ENCODE assay signal across 8 cellular contexts in the genomic region with DNA sequence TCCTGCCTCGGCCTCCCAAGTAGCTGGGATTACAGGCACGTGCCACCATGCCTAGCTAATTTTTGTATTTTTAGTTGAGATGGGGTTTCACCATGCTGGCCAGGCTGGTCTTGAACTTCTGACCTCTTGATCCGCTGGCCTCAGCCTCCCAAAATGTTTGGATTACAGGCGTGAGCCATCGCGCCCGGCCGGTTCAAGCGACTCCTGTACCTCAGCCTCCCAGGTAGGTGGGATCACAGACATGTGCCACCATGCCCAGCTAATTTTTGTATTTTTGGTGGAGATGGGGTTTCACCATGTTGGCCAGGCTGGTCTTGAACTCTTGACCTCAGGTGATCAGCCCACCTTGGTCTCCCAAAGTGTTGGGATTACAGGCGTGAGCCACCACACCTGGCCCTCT. TPM values are rescaled to one million over a fixed set of nuclear protein-coding genes. Genes with fewer than 3 reads are reported as not detected.
A peak's percentile ranks its signal among the peaks of the same experiment; 100 is the strongest.
DNase-seq lines count a peak whose midpoint lies in the region; ATAC-seq, FAIRE-seq and TF ChIP-seq lines count a peak whose summit lies in the region.
"Not testable (repeated sequence)": the region's sequence is repeated elsewhere in the genome, so short reads cannot be mapped to it uniquely, and the experiment has no call there.

No MANE protein-coding gene starts in this region.

- not testable (repeated sequence) for TF ChIP-seq EP300 in A549 (IDR thresholded peaks at IDR 0.05); SK-N-SH (IDR thresholded peaks at IDR 0.05; ENCODE audit: borderline replicate concordance in 1 of 2, low read depth in 1 of 2, low read length in 1 of 2); suprapubic skin (IDR thresholded peaks at IDR 0.05)

- not testable (repeated sequence) for H3K4me1 Mint-ChIP-seq in activated naive CD8-positive, alpha-beta T cell (ENCODE audit: low read depth)
- H3K4me1 Mint-ChIP-seq in dendritic cell treated with granulocyte-macrophage colony-stimulating factor and Interleukin-4, amounts not matched to agents 40 ng/mL and 50 ng/mL, for 4 days (ENCODE audit: low read depth) = peaks cover 31% of the 10 kb centered on the region
- peaks cover 0 to 21% of the 10 kb centered on the region in 2 donors for H3K4me1 Mint-ChIP-seq in immature natural killer cell

- H3K36me3 Mint-ChIP-seq in activated naive CD8-positive, alpha-beta T cell; immature natural killer cell: not testable (repeated sequence)
- peaks cover 49% of the 10 kb centered on the region for H3K36me3 Mint-ChIP-seq in dendritic cell treated with granulocyte-macrophage colony-stimulating factor and Interleukin-4, amounts not matched to agents 40 ng/mL and 50 ng/mL, for 4 days (ENCODE audit: low read depth)

- H3K4me3 Mint-ChIP-seq in activated naive CD8-positive, alpha-beta T cell = peak overlapping the region; percentile 13
- H3K4me3 Mint-ChIP-seq in dendritic cell treated with granulocyte-macrophage colony-stimulating factor and Interleukin-4, amounts not matched to agents 40 ng/mL and 50 ng/mL, for 4 days = peak overlapping the region; percentile 32
- H3K4me3 Mint-ChIP-seq in immature natural killer cell = peak overlapping the region; percentile 33 to 90 (median 42)

- not testable (repeated sequence) for H3K27ac ChIP-seq in A549; SK-N-SH (ENCODE audit: low read depth in 2 of 2, low read length in 1 of 2); psoas muscle; suprapubic skin

- H3K4me2 ChIP-seq in A549 (peak overlapping the region; percentile 93; the same call in 2 of the 3 replicates), SK-N-SH (peak overlapping the region; percentile 91)

- TF ChIP-seq CTCF in A549 (IDR thresholded peaks at IDR 0.05); HFF-Myc (IDR thresholded peaks at IDR 0.05; ENCODE audit: low read depth, low read length, missing control alignments); SK-N-SH (IDR thresholded peaks at IDR 0.05); psoas muscle (IDR thresholded peaks at IDR 0.05); suprapubic skin (IDR thresholded peaks at IDR 0.05): not testable (repeated sequence)

- POLR2A ChIA-PET in A549 (lab: Yijun Ruan, JAX) = not testable (repeated sequence)
- POLR2A ChIA-PET in SK-N-SH (lab: Yijun Ruan, JAX) = interaction anchor here (2.4 kb wide), 1 partner anchor 27 kb away, joined by 17 read pairs; no protein-coding TSS in a partner anchor

- CTCF ChIA-PET in A549 (lab: Yijun Ruan, JAX) = not testable (repeated sequence)
- CTCF ChIA-PET in SK-N-SH (lab: Yijun Ruan, JAX) = interaction anchor here (0.9 to 1.5 kb wide), 2 partner anchors 26 to 31 kb away, joined by 3 to 5 read pairs; no protein-coding TSS in a partner anchor

- not testable (repeated sequence) for H4K20me1 ChIP-seq in SK-N-SH (ENCODE audit: insufficient read depth)

- H3K9me3 Mint-ChIP-seq in activated naive CD8-positive, alpha-beta T cell (ENCODE audit: low read depth); dendritic cell treated with granulocyte-macrophage colony-stimulating factor and Interleukin-4, amounts not matched to agents 40 ng/mL and 50 ng/mL, for 4 days; immature natural killer cell: not testable (repeated sequence)

- ATAC-seq in A549, psoas muscle: not testable (repeated sequence)

- not testable (repeated sequence) for H3K9ac ChIP-seq in SK-N-SH

- not testable (repeated sequence) for H3K9me3 ChIP-seq in A549, SK-N-SH, psoas muscle, suprapubic skin

- H2AFZ ChIP-seq in SK-N-SH (ENCODE audit: low read depth) = not testable (repeated sequence)

- not testable (repeated sequence) for H3K9me2 ChIP-seq in SK-N-SH

- not testable (repeated sequence) for FAIRE-seq in A549 (lab: Jason Lieb, UNC)

- TF ChIP-seq POLR2A in A549 (IDR thresholded peaks at IDR 0.05; ENCODE audit: low read length); suprapubic skin (IDR thresholded peaks at IDR 0.05): not testable (repeated sequence)

- H3K4me3 ChIP-seq in A549 = not testable (repeated sequence)
- H3K4me3 ChIP-seq in HFF-Myc (replicated peaks; ENCODE audit: low read depth, low read length) (peak overlapping the region; percentile 82), SK-N-SH (ENCODE audit: low read depth in 2 of 2, low read length in 1 of 2) (0 out of 4 replicates have a peak overlapping the region, but pooled peaks of 1 of the 2 experiments have one; percentile 9), psoas muscle (peak overlapping the region; percentile 81), suprapubic skin (peak overlapping the region; percentile 71)

- intact Hi-C loops in dendritic cell treated with granulocyte-macrophage colony-stimulating factor and Interleukin-4, amounts not matched to agents 40 ng/mL and 50 ng/mL, for 4 days (cut with micrococcal nuclease); psoas muscle (cut with DNase I): not testable (repeated sequence)

- H3K36me3 ChIP-seq in SK-N-SH (replicated peaks in 1 of 2; ENCODE audit: control insufficient read depth in 1 of 2, insufficient read depth in 2 of 2, low read length in 1 of 2); psoas muscle (ENCODE audit: insufficient read depth in 1 of 2, low read depth in 1 of 2); suprapubic skin: not testable (repeated sequence)

- DNase-seq in A549 (ENCODE audit: low read depth in 1 of 2, low spot score in 1 of 2); HFF-Myc (ENCODE audit: extremely low read depth, low read depth); SK-N-SH; immature natural killer cell; psoas muscle; suprapubic skin (ENCODE audit: low spot score in 2 of 2): not testable (repeated sequence)

- peaks cover 15% of the 10 kb centered on the region; the same call in 2 of the 3 replicates for H3K4me1 ChIP-seq in A549
- H3K4me1 ChIP-seq in SK-N-SH (ENCODE audit: control insufficient read depth in 1 of 2, insufficient read depth in 2 of 2, low read depth in 1 of 2, low read length in 1 of 2) = peaks cover 19 to 51% of the 10 kb centered on the region in 2 experiments; a peak in 3 of 4 replicates
- H3K4me1 ChIP-seq in psoas muscle = peaks cover 51% of the 10 kb centered on the region
- H3K4me1 ChIP-seq in suprapubic skin = peaks cover 33% of the 10 kb centered on the region

- H3K27me3 Mint-ChIP-seq in activated naive CD8-positive, alpha-beta T cell; dendritic cell treated with granulocyte-macrophage colony-stimulating factor and Interleukin-4, amounts not matched to agents 40 ng/mL and 50 ng/mL, for 4 days; immature natural killer cell (ENCODE audit: low read depth in 3 of 3): not testable (repeated sequence)

- not testable (repeated sequence) for H3F3A ChIP-seq in SK-N-SH (replicated peaks; ENCODE audit: insufficient read depth)

- not testable (repeated sequence) for TF ChIP-seq RAD21 in A549 (conservative IDR thresholded peaks at IDR 0.05 in 1 of 2, IDR thresholded peaks at IDR 0.05 in 1 of 2); SK-N-SH (IDR thresholded peaks at IDR 0.05; ENCODE audit: low read length)

- not testable (repeated sequence) for H3K27ac Mint-ChIP-seq in activated naive CD8-positive, alpha-beta T cell; immature natural killer cell
- peak overlapping the region; percentile 85 for H3K27ac Mint-ChIP-seq in dendritic cell treated with granulocyte-macrophage colony-stimulating factor and Interleukin-4, amounts not matched to agents 40 ng/mL and 50 ng/mL, for 4 days

- H3K27me3 ChIP-seq in SK-N-SH (ENCODE audit: insufficient read depth); psoas muscle (ENCODE audit: insufficient read depth in 3 of 3, low read length in 2 of 3); suprapubic skin: not testable (repeated sequence)

- WGBS in A549 (ENCODE audit: missing lambda C conversion rate) = 92% methylated on average over 9 of the region's 10 CpGs
- WGBS in SK-N-SH (ENCODE audit: low lambda C conversion rate) = 96% methylated on average over 9 of the region's 10 CpGs
- 51 to 79% (median 57%) methylated on average over 10 of the region's 10 CpGs for WGBS in psoas muscle, 3 donors
- 86% methylated on average over 8 of the region's 10 CpGs for WGBS in suprapubic skin

- H3K79me2 ChIP-seq in SK-N-SH (ENCODE audit: insufficient read depth) = peaks cover 62% of the 10 kb centered on the region

RNA-seq across cellular contexts. Expression of a gene that starts 1.2 kb away (rescaled TPM):
- polyA plus RNA-seq in A549 (2011; rRNA removed) (53.8 and 66.7 TPM in 2 replicates), A549 (2017; fragmentation: RNase III; extraction: RNeasy Plus Mini Kit Qiagen cat#74134 plus additional on column Dnase treatment) (78.6 to 85.2 TPM (median 83.9 TPM) in 3 replicates), SK-N-SH (2012; rRNA removed) (204 and 257 TPM in 2 replicates), immature natural killer cell (10 to 100 TPM; 36.2 to 81.9 (median 73.8) TPM), psoas muscle (10 to 100 TPM; 33.5 to 48.6 (median 39.1) TPM)
- polyA plus RNA-seq in A549 (2012; cell fraction: cytosol; rRNA removed) = 65.6 and 81.8 TPM in 2 replicates
- 154 and 189 TPM in 2 replicates for polyA plus RNA-seq in A549 (2012; cell fraction: nucleus; rRNA removed)
- 80.8 and 92.3 TPM in 2 replicates for polyA minus RNA-seq in A549 (2011; rRNA and poly(A)+ RNA removed)
- polyA plus RNA-seq in SK-N-SH (2012; cell fraction: cytosol; rRNA removed) = 102 and 163 TPM in 2 replicates
- 216 and 265 TPM in 2 replicates for polyA plus RNA-seq in SK-N-SH (2012; cell fraction: nucleus; rRNA removed)
- total RNA-seq in psoas muscle (10 to 100 TPM; 25.1 to 52.3 (median 35.7) TPM), suprapubic skin (10 to 100 TPM; 26.7 to 47.6 (median 37.7) TPM)

RNA-seq across cellular contexts. Expression of a gene that starts 9.5 kb away (rescaled TPM):
- polyA plus RNA-seq in A549 (2011; rRNA removed) (23.0 and 26.1 TPM in 2 replicates), A549 (2017; fragmentation: RNase III; extraction: RNeasy Plus Mini Kit Qiagen cat#74134 plus additional on column Dnase treatment) (22.3 to 23.5 TPM (median 23.3 TPM) in 3 replicates), SK-N-SH (2012; rRNA removed) (66.1 and 67.9 TPM in 2 replicates), immature natural killer cell (10 to 100 TPM; 47.4 to 78.3 (median 52.0) TPM), psoas muscle (10 to 100 TPM; 24.4 to 79.7 (median 34.7) TPM)
- 50.7 and 67.3 TPM in 2 replicates for polyA plus RNA-seq in A549 (2012; cell fraction: cytosol; rRNA removed)
- polyA plus RNA-seq in A549 (2012; cell fraction: nucleus; rRNA removed) = 54.3 and 92.8 TPM in 2 replicates
- 19.5 and 21.6 TPM in 2 replicates for polyA minus RNA-seq in A549 (2011; rRNA and poly(A)+ RNA removed)
- 33.3 and 49.7 TPM in 2 replicates for polyA plus RNA-seq in SK-N-SH (2012; cell fraction: cytosol; rRNA removed)
- 44.1 and 55.1 TPM in 2 replicates for polyA plus RNA-seq in SK-N-SH (2012; cell fraction: nucleus; rRNA removed)
- total RNA-seq in psoas muscle (10 to 100 TPM; 29.7 to 35.8 (median 33.4) TPM), suprapubic skin (10 to 100 TPM; 59.5 to 98.4 (median 78.8) TPM)

RNA-seq across cellular contexts. Expression of a gene that starts 44.5 kb away (rescaled TPM):
- 34.7 and 40.3 TPM in 2 replicates for polyA plus RNA-seq in A549 (2011; rRNA removed)
- polyA plus RNA-seq in A549 (2012; cell fraction: cytosol; rRNA removed) = 28.0 and 30.9 TPM in 2 replicates
- 42.7 and 57.4 TPM in 2 replicates for polyA plus RNA-seq in A549 (2012; cell fraction: nucleus; rRNA removed)
- 35.7 to 36.8 TPM (median 35.9 TPM) in 3 replicates for polyA plus RNA-seq in A549 (2017; fragmentation: RNase III; extraction: RNeasy Plus Mini Kit Qiagen cat#74134 plus additional on column Dnase treatment)
- 40.6 and 44.2 TPM in 2 replicates for polyA minus RNA-seq in A549 (2011; rRNA and poly(A)+ RNA removed)
- 43.2 and 46.1 TPM in 2 replicates for polyA plus RNA-seq in SK-N-SH (2012; rRNA removed)
- 31.0 and 37.2 TPM in 2 replicates for polyA plus RNA-seq in SK-N-SH (2012; cell fraction: cytosol; rRNA removed)
- polyA plus RNA-seq in SK-N-SH (2012; cell fraction: nucleus; rRNA removed) = 56.3 and 62.9 TPM in 2 replicates
- polyA plus RNA-seq in immature natural killer cell = 10 to 100 TPM; 34.9 to 55.9 (median 37.7) TPM
- 100 to 1,000 TPM; 245 to 542 (median 320) TPM for total RNA-seq in psoas muscle
- 100 to 1,000 TPM; 163 to 225 (median 177) TPM for polyA plus RNA-seq in psoas muscle
- total RNA-seq in suprapubic skin = 100 to 1,000 TPM; 106 to 146 (median 124) TPM
